9 cellular contexts compared by ENCODE assay signal in the genomic region with DNA sequence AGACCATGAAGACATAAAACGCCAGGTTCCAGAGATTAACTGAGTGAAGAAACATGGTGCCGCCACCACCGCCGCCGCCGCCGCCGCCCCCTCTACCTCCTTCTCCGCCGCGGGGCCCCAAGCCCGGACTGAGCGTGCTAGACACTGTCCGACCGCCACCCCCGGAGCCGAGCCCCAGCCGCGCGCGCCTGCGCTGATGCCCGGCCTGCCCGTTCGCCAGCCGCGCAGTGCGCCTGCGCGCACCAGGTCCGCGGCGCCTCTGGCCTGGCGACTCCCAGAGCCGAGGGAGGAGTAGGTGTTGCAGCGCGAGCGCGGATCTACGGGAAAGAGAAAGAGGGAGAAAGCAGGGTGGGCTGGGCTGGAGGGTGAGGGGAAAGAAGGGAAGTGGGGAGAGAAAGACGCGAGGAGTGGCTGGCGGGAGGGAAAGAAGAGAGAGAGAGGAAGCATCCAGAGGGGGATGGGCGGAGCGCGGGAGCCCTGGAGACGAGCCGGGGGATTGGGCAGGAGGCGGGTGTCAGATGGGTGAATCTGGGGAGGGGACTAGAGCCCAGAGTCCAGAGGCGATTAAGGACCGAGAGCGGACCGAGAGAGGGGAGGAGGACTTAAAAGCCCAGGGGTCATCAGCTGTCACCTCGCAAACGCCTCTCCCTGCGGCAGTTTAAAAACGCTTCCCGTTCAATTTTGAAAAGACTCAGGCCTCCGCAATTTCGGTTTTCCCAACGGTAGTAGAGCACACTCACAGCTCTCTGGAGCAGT. TPM values are rescaled to one million over a fixed set of nuclear protein-coding genes. Genes with fewer than 3 reads are reported as not detected.
DNase-seq lines count a peak whose midpoint lies in the region; ATAC-seq, FAIRE-seq and TF ChIP-seq lines count a peak whose summit lies in the region.
"Had no signal": no experiment of that assay in that cellular context is flagged by ENCODE, and none has a peak within 500 bp of the region (broad histone marks: within the 10 kb centered on the region; RNA-seq: fewer than 3 reads in every experiment).

A gene with protein sequence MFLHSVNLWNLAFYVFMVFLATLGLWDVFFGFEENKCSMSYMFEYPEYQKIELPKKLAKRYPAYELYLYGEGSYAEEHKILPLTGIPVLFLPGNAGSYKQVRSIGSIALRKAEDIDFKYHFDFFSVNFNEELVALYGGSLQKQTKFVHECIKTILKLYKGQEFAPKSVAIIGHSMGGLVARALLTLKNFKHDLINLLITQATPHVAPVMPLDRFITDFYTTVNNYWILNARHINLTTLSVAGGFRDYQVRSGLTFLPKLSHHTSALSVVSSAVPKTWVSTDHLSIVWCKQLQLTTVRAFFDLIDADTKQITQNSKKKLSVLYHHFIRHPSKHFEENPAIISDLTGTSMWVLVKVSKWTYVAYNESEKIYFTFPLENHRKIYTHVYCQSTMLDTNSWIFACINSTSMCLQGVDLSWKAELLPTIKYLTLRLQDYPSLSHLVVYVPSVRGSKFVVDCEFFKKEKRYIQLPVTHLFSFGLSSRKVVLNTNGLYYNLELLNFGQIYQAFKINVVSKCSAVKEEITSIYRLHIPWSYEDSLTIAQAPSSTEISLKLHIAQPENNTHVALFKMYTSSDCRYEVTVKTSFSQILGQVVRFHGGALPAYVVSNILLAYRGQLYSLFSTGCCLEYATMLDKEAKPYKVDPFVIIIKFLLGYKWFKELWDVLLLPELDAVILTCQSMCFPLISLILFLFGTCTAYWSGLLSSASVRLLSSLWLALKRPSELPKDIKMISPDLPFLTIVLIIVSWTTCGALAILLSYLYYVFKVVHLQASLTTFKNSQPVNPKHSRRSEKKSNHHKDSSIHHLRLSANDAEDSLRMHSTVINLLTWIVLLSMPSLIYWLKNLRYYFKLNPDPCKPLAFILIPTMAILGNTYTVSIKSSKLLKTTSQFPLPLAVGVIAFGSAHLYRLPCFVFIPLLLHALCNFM (minus strand): TSS at position 146 of the 756 bp plus-strand sequence. CDS start 91 bp downstream, at position 55.

- H3K4me3 ChIP-seq in BE2C (ENCODE audit: low read depth, low read length) (peak within 1 kb of the TSS; percentile 96), colonic mucosa (peak within 1 kb of the TSS; percentile 73)

- ATAC-seq in HG03442 (IDR thresholded peaks at IDR 0.05; ENCODE audit: unreplicated experiment) = peak; percentile 85
- ATAC-seq in left colon = peak; percentile 92

- intact Hi-C loops in colonic mucosa (cut with DNase I) (no loop called here), left colon (cut with DNase I, micrococcal nuclease) (no loop called here)

- H3K4me1 ChIP-seq in BE2C (peaks cover 3% of the 10 kb centered on the region), colonic mucosa (no peaks in the 10 kb centered on the region)

- H3K9ac ChIP-seq in colonic mucosa (ENCODE audit: low read depth in 2 of 2, low read length in 2 of 2) = peak within 1 kb of the TSS; percentile 86 to 95

- TF ChIP-seq CTCF in BE2C (IDR thresholded peaks at IDR 0.05; ENCODE audit: low read depth, low read length) (no peak), colonic mucosa (IDR thresholded peaks at IDR 0.05) (no peak)

- H3K27ac ChIP-seq in colonic mucosa = peak within 1 kb of the TSS; percentile 87

- FAIRE-seq in GM19239 (lab: Jason Lieb, UNC) = peak; percentile 23
- FAIRE-seq: endometrium had no signal

- no peaks in the 10 kb centered on the region for H3K9me3 ChIP-seq in BE2C
- no peaks in the 10 kb centered on the region for H3K9me3 ChIP-seq in colonic mucosa

- no peaks in the 10 kb centered on the region for H3K36me3 ChIP-seq in BE2C
- no peaks in the 10 kb centered on the region for H3K36me3 ChIP-seq in colonic mucosa

- DNase-seq in BE2C (peak; percentile 98), GM19239 (ENCODE audit: insufficient read length, low spot score) (peak; percentile 67), NCI-H510A treated with DMSO at 0.1 percent for 48 hours (lab: John Stamatoyannopoulos, UW) (peak; percentile 95), colonic mucosa (peak; percentile 91), left colon (peak; percentile 86 to 91)
- peak; percentile 71 to 81 for DNase-seq in activated CD4-positive, alpha-beta T cell treated with anti-CD3 and anti-CD28 coated beads for 4 hours
- peak; percentile 89 for DNase-seq in stimulated activated CD4-positive, alpha-beta T cell treated with anti-CD3 and anti-CD28 coated beads, Interleukin-1b, Interleukin-23, amount 100 ng/mL, for 48 hours

- H3K27me3 ChIP-seq in BE2C (no peaks in the 10 kb centered on the region), colonic mucosa (no peaks in the 10 kb centered on the region)

RNA-seq across cellular contexts. Expression of the gene that starts here (rescaled TPM):
- polyA plus RNA-seq in BE2C (2012; ENCODE audit: insufficient read depth, insufficient read length, low read depth) = 11.8 TPM
- total RNA-seq in colonic mucosa = 10 to 100 TPM; 10.1 to 16.9 TPM
- total RNA-seq in left colon = 10 to 100 TPM; 15.0 to 17.2 TPM

Comparison
In these comparisons a context has a peak if more than half of its experiments do, and no peak if none do; other contexts are left out.
1. Peak in every context shown above with its lines: DNase-seq, ATAC-seq, H3K4me3 ChIP-seq and H3K27ac ChIP-seq.